ENCODE assay signal across 16 cellular contexts in the genomic region with DNA sequence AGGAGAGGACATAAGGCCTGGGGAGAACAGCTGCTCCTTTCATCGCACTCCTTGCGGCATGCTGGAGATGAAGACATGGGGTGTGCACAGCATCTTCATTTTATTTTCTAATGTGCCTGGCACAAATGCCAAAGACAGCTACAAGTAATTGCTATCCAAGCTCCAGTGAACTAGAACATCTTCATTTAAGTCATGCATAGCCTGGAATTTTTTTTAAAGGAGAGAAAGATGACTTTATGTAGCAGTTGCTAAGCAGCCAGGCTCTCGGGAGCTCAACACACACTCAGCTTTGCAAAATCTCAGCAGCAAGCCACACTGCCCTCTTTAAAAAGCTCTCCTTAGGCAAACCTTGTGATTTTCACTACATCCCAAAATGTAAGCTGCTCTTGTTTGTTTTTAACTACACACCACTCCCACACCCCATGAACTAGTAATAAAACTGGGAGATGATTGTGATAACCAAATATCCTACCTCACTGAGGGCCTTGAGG.
DNase-seq lines count a peak whose midpoint lies in the region; ATAC-seq and TF ChIP-seq lines count a peak whose summit lies in the region.
"Had no signal": no experiment of that assay in that cellular context is flagged by ENCODE, and none has a peak within 500 bp of the region (broad histone marks: within the 10 kb centered on the region; RNA-seq: fewer than 3 reads in every experiment).

No MANE protein-coding gene starts in this region.

- H3F3A ChIP-seq in PC-3 (ENCODE audit: low read length, unreplicated experiment) = no peaks in the 10 kb centered on the region

- no peaks in the 10 kb centered on the region for H3K27me3 Mint-ChIP-seq in nephron (ENCODE audit: low read depth)
- H3K27me3 Mint-ChIP-seq: activated CD4-positive, alpha-beta memory T cell treated with anti-CD3 and anti-CD28 coated beads for 36 hours had no signal

- ATAC-seq in GM18868 (IDR thresholded peaks at IDR 0.05; ENCODE audit: unreplicated experiment) (no peak), PC-3 (no peak)

- peak overlapping the region in 31 of 59 donors; percentile 5 to 73 (median 46) for H3K27ac ChIP-seq in dorsolateral prefrontal cortex
- no peak overlapping the region for H3K27ac ChIP-seq in PC-3 (ENCODE audit: low read length)
- H3K27ac ChIP-seq: colonic mucosa, HL-60 had no signal

- H3K4me3 ChIP-seq in dorsolateral prefrontal cortex = no peak overlapping the region
- no peak overlapping the region for H3K4me3 ChIP-seq in PC-3 (ENCODE audit: low read length)
- H3K4me3 ChIP-seq: colonic mucosa, lung had no signal

- H2AFZ ChIP-seq in PC-3 (ENCODE audit: low read length) = no peak overlapping the region

- no peaks in the 10 kb centered on the region for H4K20me1 ChIP-seq in PC-3 (ENCODE audit: low read length)

- no peaks in the 10 kb centered on the region for H3K9me3 ChIP-seq in PC-3 (ENCODE audit: low read length)
- H3K9me3 ChIP-seq: colonic mucosa had no signal

- peak overlapping the region; percentile 79 to 89 (median 86) for H3K27ac Mint-ChIP-seq in nephron
- H3K27ac Mint-ChIP-seq: activated CD4-positive, alpha-beta memory T cell treated with anti-CD3 and anti-CD28 coated beads for 36 hours; B cell had no signal

- no peak for TF ChIP-seq CTCF in dorsolateral prefrontal cortex (IDR thresholded peaks at IDR 0.05 in 54 of 56, conservative IDR thresholded peaks at IDR 0.05 in 2 of 56; ENCODE audit: low read depth in 1 of 56, partially characterized antibody in 56 of 56)
- no peak for TF ChIP-seq CTCF in nephron (IDR thresholded peaks at IDR 0.05; ENCODE audit: unreplicated experiment in 3 of 3)
- no peak for TF ChIP-seq CTCF in PC-3 (conservative IDR thresholded peaks at IDR 0.05; ENCODE audit: low read depth, low read length)

- no peaks in the 10 kb centered on the region for H3K9me3 Mint-ChIP-seq in nephron
- H3K9me3 Mint-ChIP-seq: activated CD4-positive, alpha-beta memory T cell treated with anti-CD3 and anti-CD28 coated beads for 36 hours had no signal

- DNase-seq in Ammon's horn (ENCODE audit: low spot score) (peak; percentile 57), NCI-H187 treated with DMSO at 0.1 percent for 48 hours (lab: John Stamatoyannopoulos, UW) (peak; percentile 56), dorsolateral prefrontal cortex (peak in 7 of 10 donors; percentile 5 to 64 (median 46)), iPS-NIHi11 (ENCODE audit: low spot score) (no peak), PC-3 (no peak), HK-2 (ENCODE audit: unreplicated experiment) (no peak)
- DNase-seq: activated CD4-positive, alpha-beta memory T cell treated with anti-CD3 and anti-CD28 coated beads for 36 hours; amniotic stem cell; colonic mucosa; HCEC 1CT; Karpas-422 had no signal

- H3K36me3 Mint-ChIP-seq in nephron (ENCODE audit: low read depth) = no peaks in the 10 kb centered on the region
- H3K36me3 Mint-ChIP-seq: activated CD4-positive, alpha-beta memory T cell treated with anti-CD3 and anti-CD28 coated beads for 36 hours had no signal

- CTCF ChIA-PET in PC-3 (lab: Charles Lee) = no interaction called here

- H3K36me3 ChIP-seq in PC-3 (ENCODE audit: low read depth, low read length) = no peaks in the 10 kb centered on the region
- H3K36me3 ChIP-seq: colonic mucosa had no signal

- H3K9ac ChIP-seq in PC-3 (ENCODE audit: low read length) = no peak overlapping the region

- H3K27me3 ChIP-seq in dorsolateral prefrontal cortex (no peaks in the 10 kb centered on the region), PC-3 (ENCODE audit: low read length) (peaks cover 31% of the 10 kb centered on the region)
- H3K27me3 ChIP-seq: colonic mucosa had no signal

- peaks cover 24% of the 10 kb centered on the region for H3K4me1 Mint-ChIP-seq in nephron
- H3K4me1 Mint-ChIP-seq: B cell had no signal

- no peak overlapping the region for H3K4me2 ChIP-seq in PC-3 (ENCODE audit: low read length)

- no peaks in the 10 kb centered on the region for H3K9me2 ChIP-seq in PC-3 (replicated peaks; ENCODE audit: low read length)

- no peaks in the 10 kb centered on the region for H3K79me2 ChIP-seq in PC-3 (ENCODE audit: low read length)

- H3K4me3 Mint-ChIP-seq in nephron = peak overlapping the region in 2 of 3 experiments; percentile 19 to 29
- H3K4me3 Mint-ChIP-seq: activated CD4-positive, alpha-beta memory T cell treated with anti-CD3 and anti-CD28 coated beads for 36 hours; B cell had no signal

- H3K4me1 ChIP-seq in PC-3 (ENCODE audit: insufficient read depth, low read length) = no peaks in the 10 kb centered on the region
- H3K4me1 ChIP-seq: colonic mucosa had no signal

- POLR2A ChIA-PET in PC-3 (lab: Charles Lee; ENCODE audit: unreplicated experiment) = no interaction called here

- intact Hi-C loops in dorsolateral prefrontal cortex (cut with DNase I) (no loop called here), PC-3 (cut with micrococcal nuclease) (no loop called here)

- no TSS peak for BruUV-seq in PC-3 (replicated peaks; lab: Mats Ljungman, UMichigan)

Comparison
In these comparisons a context has a peak if more than half of its experiments do, and no peak if none do; other contexts are left out.
1. DNase-seq: peak in Ammon's horn (single experiment), NCI-H187 treated with DMSO at 0.1 percent for 48 hours (single experiment) and dorsolateral prefrontal cortex (7 of 10); none in iPS-NIHi11 (single experiment), PC-3 (single experiment) and HK-2 (single experiment).